ENCODE assay signal across 13 cellular contexts in the genomic region with DNA sequence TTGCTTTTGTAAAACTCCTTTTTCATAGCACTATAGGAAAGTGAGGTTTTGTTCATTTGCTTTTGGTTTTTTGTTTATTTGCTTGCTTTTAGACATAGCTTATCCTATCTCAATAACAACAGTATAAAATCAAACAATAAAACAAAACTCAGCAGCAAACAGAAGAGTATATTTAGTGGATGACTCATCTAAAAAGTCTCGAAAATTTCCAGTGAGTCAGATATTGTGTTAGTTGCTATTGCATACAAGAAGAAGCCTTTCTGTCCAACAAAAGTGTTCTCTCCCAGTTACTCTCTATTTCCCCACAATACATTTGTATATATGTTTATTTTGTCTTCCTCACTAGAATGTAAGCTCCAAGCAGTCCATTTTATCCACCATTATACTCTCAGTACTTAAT. TPM values are rescaled to one million over a fixed set of nuclear protein-coding genes. Genes with fewer than 3 reads are reported as not detected.
DNase-seq lines count a peak whose midpoint lies in the region; ATAC-seq, FAIRE-seq and TF ChIP-seq lines count a peak whose summit lies in the region.
"Had no signal": no experiment of that assay in that cellular context is flagged by ENCODE, and none has a peak within 500 bp of the region (broad histone marks: within the 10 kb centered on the region; RNA-seq: fewer than 3 reads in every experiment).

No MANE protein-coding gene starts in this region.

- in situ Hi-C loops in Caki2 (cut with HindIII; ENCODE audit: low pct_unique_long_range_greater_than_20kb, low sequenced_read_pairs), result no loop called here
- in situ Hi-C loops in K562 (cut with MboI), result no loop called here

- H3K9me1 ChIP-seq in K562 (ENCODE audit: control insufficient read depth, insufficient read depth, low read length), result no peaks in the 10 kb centered on the region

- no peak for FAIRE-seq in K562 (lab: Jason Lieb, UNC)

- H3K9me3 ChIP-seq in K562 (replicated peaks; ENCODE audit: control insufficient read depth, insufficient read depth, low read depth, low read length) (no peaks in the 10 kb centered on the region), left lung (peaks cover 0 to 33% of the 10 kb centered on the region in 2 donors)

- WGBS in K562 (ENCODE audit: insufficient coverage, low coverage, missing lambda C conversion rate), result 0% methylated on average over 1 of the region's 1 CpG

- ATAC-seq in HG02852 (IDR thresholded peaks at IDR 0.05; ENCODE audit: unreplicated experiment), result peak; percentile 62
- ATAC-seq in K562, result no peak
- peak; percentile 82 for ATAC-seq in left lung
- no peak for ATAC-seq in GM19035 (IDR thresholded peaks at IDR 0.05; ENCODE audit: unreplicated experiment)
- no peak for ATAC-seq in HG03097 (IDR thresholded peaks at IDR 0.05; ENCODE audit: low FRiP score, unreplicated experiment)
- ATAC-seq: sciatic nerve had no signal

- intact Hi-C loops in K562 (cut with micrococcal nuclease) (no loop called here), left lung (cut with DNase I) (no loop called here)

- no peak overlapping the region for H3K4me2 ChIP-seq in K562 (ENCODE audit: insufficient read depth, low read length)

- peak; percentile 18 for DNase-seq in Caki2 (ENCODE audit: low read depth)
- DNase-seq in K562 (ENCODE audit: extremely low read depth in 1 of 4, low spot score in 3 of 4), result no peak
- no peak for DNase-seq in left lung
- DNase-seq in activated effector memory CD4-positive, alpha-beta T cell treated with Interleukin-2 at 50 U/mL for 16 hours, result no peak
- DNase-seq in activated naive CD4-positive, alpha-beta T cell treated with Interleukin-2 at 50 U/mL for 16 hours, result no peak
- DNase-seq: activated B cell treated with CpG ODN at 0.5 μM for 24 hours; activated effector memory CD4-positive, alpha-beta T cell treated with anti-CD3 and anti-CD28 coated beads, Interleukin-2, amount 50 U/mL, for 16 hours; erythroblast; lower lobe of right lung had no signal

- no peaks in the 10 kb centered on the region for H3K79me2 ChIP-seq in K562 (ENCODE audit: control insufficient read depth, insufficient read depth, low read length)

- H3K36me3 ChIP-seq in K562 (ENCODE audit: control insufficient read depth, insufficient read depth, low read length) (no peaks in the 10 kb centered on the region), left lung (no peaks in the 10 kb centered on the region)
- H3K36me3 ChIP-seq: lower lobe of right lung had no signal

- POLR2A ChIA-PET in K562 (lab: Yijun Ruan, JAX), result no interaction called here

- H3K4me3 ChIP-seq in K562, result no peak overlapping the region
- H3K4me3 ChIP-seq in left lung, result no peak overlapping the region
- H3K4me3 ChIP-seq: lower lobe of right lung had no signal

- TF ChIP-seq CTCF in K562 (IDR thresholded peaks at IDR 0.05 in 2 of 3, conservative IDR thresholded peaks at IDR 0.05 in 1 of 3; ENCODE audit: insufficient read depth in 2 of 3, low read depth in 1 of 3, low read length in 3 of 3) (no peak), left lung (IDR thresholded peaks at IDR 0.05) (no peak)

- no peak overlapping the region for H3K9ac ChIP-seq in K562 (ENCODE audit: insufficient read depth in 1 of 2, low read depth in 2 of 2, low read length in 2 of 2)

- no TSS peak for BruUV-seq in K562 (replicated peaks; lab: Mats Ljungman, UMichigan)

- H3K4me1 ChIP-seq in K562 (replicated peaks in 1 of 2; ENCODE audit: control insufficient read depth in 2 of 2, insufficient read depth in 2 of 2, low read length in 2 of 2), result no peaks in the 10 kb centered on the region
- H3K4me1 ChIP-seq in left lung, result no peaks in the 10 kb centered on the region
- H3K4me1 ChIP-seq: lower lobe of right lung had no signal

- TF ChIP-seq EP300 in K562 (IDR thresholded peaks at IDR 0.05; ENCODE audit: low read length), result no peak

- H2AFZ ChIP-seq in K562 (ENCODE audit: low read depth, low read length), result no peak overlapping the region

- H3K27ac ChIP-seq in K562 (ENCODE audit: extremely low read depth, low read depth, low read length) (no peak overlapping the region), left lung (peak overlapping the region; percentile 7 to 63)
- H3K27ac ChIP-seq: lower lobe of right lung had no signal

- no peak for TF ChIP-seq POLR2A in K562 (conservative IDR thresholded peaks at IDR 0.05)

- no peaks in the 10 kb centered on the region for H4K20me1 ChIP-seq in K562 (replicated peaks; ENCODE audit: control insufficient read depth, insufficient read depth, low read length)

- no peak for TF ChIP-seq RAD21 in K562 (CRISPR knock-in tag; conservative IDR thresholded peaks at IDR 0.05 in 1 of 2, IDR thresholded peaks at IDR 0.05 in 1 of 2)

- H3K27me3 ChIP-seq in K562 (ENCODE audit: control insufficient read depth in 2 of 2, insufficient read depth in 2 of 2, low read length in 2 of 2) (no peaks in the 10 kb centered on the region), left lung (no peaks in the 10 kb centered on the region)

- CTCF ChIA-PET in K562 (lab: Yijun Ruan, JAX; ENCODE audit: low intra/inter-chr PET ratio), result no interaction called here

TF ChIP-seq in K562, 482 proteins besides CTCF, POLR2A, EP300 and RAD21:
- TF ChIP-seq, protein P1, sequence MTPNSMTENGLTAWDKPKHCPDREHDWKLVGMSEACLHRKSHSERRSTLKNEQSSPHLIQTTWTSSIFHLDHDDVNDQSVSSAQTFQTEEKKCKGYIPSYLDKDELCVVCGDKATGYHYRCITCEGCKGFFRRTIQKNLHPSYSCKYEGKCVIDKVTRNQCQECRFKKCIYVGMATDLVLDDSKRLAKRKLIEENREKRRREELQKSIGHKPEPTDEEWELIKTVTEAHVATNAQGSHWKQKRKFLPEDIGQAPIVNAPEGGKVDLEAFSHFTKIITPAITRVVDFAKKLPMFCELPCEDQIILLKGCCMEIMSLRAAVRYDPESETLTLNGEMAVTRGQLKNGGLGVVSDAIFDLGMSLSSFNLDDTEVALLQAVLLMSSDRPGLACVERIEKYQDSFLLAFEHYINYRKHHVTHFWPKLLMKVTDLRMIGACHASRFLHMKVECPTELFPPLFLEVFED (CRISPR knock-in tag; conservative IDR thresholded peaks at IDR 0.05), result no peak
- TF ChIP-seq, protein P2, sequence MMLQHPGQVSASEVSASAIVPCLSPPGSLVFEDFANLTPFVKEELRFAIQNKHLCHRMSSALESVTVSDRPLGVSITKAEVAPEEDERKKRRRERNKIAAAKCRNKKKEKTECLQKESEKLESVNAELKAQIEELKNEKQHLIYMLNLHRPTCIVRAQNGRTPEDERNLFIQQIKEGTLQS (IDR thresholded peaks at IDR 0.05), result peak; percentile 60
- TF ChIP-seq, protein P2 (CRISPR knock-in tag; conservative IDR thresholded peaks at IDR 0.05), result no peak

RNA-seq across cellular contexts. Expression of a gene that starts 36.0 kb away (rescaled TPM):
- total RNA-seq in Caki2 (2014; rRNA removed; shearing (Covaris generic); ENCODE audit: low replicate concordance), result 4.4 TPM in 1 of 2 replicates, not detected in the other
- not detected in 2 replicates for total RNA-seq in K562 (2011; cell fraction: chromatin; rRNA removed; ENCODE audit: low replicate concordance)
- total RNA-seq in K562 (2011; cell fraction: nucleolus; rRNA removed), result not detected in 2 replicates
- not detected in 2 replicates for total RNA-seq in K562 (2011; cell fraction: nucleoplasm; rRNA removed)
- total RNA-seq in K562 (2014; rRNA removed) (not detected in 2 replicates), K562 (2014; rRNA removed; fragmentation: Illumina TruSeq; extraction: Trizol) (not detected in 2 replicates), K562 (2015; rRNA removed; fragmentation: Illumina TruSeq; extraction: Trizol) (not detected in 2 replicates), K562 (2021) (0.20 and 0.22 TPM in 2 replicates), left lung (100 to 1,000 TPM; 119 to 380 TPM)
- polyA plus RNA-seq in K562 (2011; rRNA removed) (not detected in 2 replicates), K562 (2014; fragmentation: Illumina TruSeq; extraction: Trizol) (not detected in 2 replicates), K562 (2014; fragmentation: Nextera tagmentation; extraction: Ambion mirVana) (not detected), K562 (2014; rRNA removed) (not detected in 2 replicates)
- not detected in 2 replicates for polyA plus RNA-seq in K562 (2011; cell fraction: cytosol; rRNA removed)
- 0.08 TPM in 1 of 2 replicates, not detected in the other for polyA plus RNA-seq in K562 (2011; cell fraction: nucleus; rRNA removed)
- 0.33 TPM in 1 of 2 replicates, not detected in the other for polyA plus RNA-seq in K562 (2012)
- polyA minus RNA-seq in K562 (2011; rRNA and poly(A)+ RNA removed), result not detected in 2 replicates
- not detected in 2 replicates for polyA minus RNA-seq in K562 (2011; cell fraction: cytosol; rRNA and poly(A)+ RNA removed)
- not detected in 2 replicates for polyA minus RNA-seq in K562 (2011; cell fraction: nucleus; rRNA and poly(A)+ RNA removed)
- total RNA-seq: activated B cell treated with CpG ODN at 0.5 μM for 24 hours had no signal

Comparison
In these comparisons a context has a peak if more than half of its experiments do, and no peak if none do; other contexts are left out.
1. ATAC-seq: peak in HG02852 (single experiment) and left lung (single experiment); none in K562 (single experiment), GM19035 (single experiment) and HG03097 (single experiment).
2. RNA of a gene that starts 36.0 kb away (total RNA-seq): 119 to 380 TPM in left lung; 4.4 TPM in Caki2 and 0.20 to 0.22 TPM in K562; every median in the first group is over 10 times any median in the second.